1 cellular context compared by ENCODE assay signal in the genomic region with DNA sequence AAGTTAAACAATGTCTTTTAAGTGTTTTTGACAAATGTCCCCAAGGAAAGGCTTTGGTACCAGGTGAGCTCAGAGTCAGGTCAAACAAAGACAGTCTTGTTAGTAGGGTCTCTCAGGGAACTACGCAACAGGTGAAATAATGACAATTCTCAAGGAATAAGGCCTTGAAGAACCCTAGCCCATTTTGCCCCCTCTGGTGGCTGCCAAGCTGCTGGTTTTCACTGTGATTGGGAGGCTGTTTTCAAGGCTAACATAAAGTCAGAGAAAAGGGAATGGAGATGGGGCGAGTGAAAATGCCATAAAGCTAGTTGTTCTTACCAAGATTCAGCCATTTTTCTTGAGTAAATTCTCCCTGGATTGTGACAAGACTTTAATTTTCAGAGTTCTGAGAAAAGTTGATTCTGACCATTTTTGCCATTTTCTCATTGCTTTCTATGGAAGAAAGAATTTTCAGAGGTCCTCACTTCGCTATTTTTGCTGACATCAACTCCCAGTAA.
A peak's percentile ranks its signal among the peaks of the same experiment; 100 is the strongest.
TF ChIP-seq lines count a peak whose summit lies in the region.

No MANE protein-coding gene starts in this region.

TF ChIP-seq in HepG2, 621 proteins besides CTCF, POLR2A, EP300 and RAD21:
- TF ChIP-seq STAG1 (CRISPR knock-in tag; IDR thresholded peaks at IDR 0.05) (peak; percentile 44), SNAPC2 (CRISPR knock-in tag; IDR thresholded peaks at IDR 0.05) (no peak), SMC3 (IDR thresholded peaks at IDR 0.05; ENCODE audit: low read length) (peak; percentile 46; the same call in 1 of the 2 replicates)
